Comparison of ENCODE assay signal across 1 cellular context in the genomic region with DNA sequence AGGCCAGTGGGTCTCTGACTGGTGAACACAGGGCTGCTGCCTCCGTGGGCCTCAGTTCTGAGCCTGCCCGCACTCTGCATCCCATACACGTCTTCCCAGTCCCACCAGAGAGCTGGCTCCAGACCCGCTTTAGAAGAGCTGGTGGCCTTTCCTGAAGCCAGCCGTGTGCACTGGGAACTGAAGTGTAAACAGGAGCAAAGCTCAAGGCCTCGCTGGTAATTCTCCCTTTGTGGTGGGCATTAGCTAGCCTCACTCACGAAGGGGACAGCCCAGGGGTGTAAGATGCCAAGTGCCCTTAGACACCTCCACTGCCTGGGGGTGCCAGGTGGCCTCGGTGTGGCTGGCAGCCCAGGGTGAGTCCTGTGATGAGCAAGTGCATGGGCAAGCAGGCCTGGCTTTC.
TF ChIP-seq lines count a peak whose summit lies in the region.

No MANE protein-coding gene starts in this region.

TF ChIP-seq in HepG2, 621 proteins besides CTCF, POLR2A, EP300 and RAD21 (continued from another document and continues in another):
- TF ChIP-seq, protein P1, sequence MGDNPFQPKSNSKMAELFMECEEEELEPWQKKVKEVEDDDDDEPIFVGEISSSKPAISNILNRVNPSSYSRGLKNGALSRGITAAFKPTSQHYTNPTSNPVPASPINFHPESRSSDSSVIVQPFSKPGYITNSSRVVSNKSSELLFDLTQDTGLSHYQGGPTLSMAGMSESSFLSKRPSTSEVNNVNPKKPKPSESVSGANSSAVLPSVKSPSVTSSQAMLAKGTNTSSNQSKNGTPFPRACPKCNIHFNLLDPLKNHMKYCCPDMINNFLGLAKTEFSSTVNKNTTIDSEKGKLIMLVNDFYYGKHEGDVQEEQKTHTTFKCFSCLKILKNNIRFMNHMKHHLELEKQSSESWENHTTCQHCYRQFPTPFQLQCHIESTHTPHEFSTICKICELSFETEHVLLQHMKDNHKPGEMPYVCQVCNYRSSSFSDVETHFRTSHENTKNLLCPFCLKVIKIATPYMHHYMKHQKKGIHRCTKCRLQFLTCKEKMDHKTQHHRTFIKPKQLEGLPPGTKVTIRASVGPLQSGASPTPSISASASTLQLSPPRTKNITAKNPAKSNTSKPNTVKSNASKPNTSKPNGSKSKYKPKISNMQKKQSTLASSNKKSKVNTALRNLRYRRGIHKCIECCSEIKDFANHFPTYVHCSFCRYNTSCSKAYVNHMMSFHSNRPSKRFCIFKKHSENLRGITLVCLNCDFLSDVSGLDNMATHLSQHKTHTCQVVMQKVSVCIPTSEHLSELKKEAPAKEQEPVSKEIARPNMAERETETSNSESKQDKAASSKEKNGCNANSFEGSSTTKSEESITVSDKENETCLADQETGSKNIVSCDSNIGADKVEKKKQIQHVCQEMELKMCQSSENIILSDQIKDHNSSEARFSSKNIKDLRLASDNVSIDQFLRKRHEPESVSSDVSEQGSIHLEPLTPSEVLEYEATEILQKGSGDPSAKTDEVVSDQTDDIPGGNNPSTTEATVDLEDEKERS (CRISPR knock-in tag; IDR thresholded peaks at IDR 0.05): 0 out of 2 replicates have a peak, but pooled peaks have one; percentile 47
- TF ChIP-seq ETV5 (CRISPR knock-in tag; IDR thresholded peaks at IDR 0.05; ENCODE audit: borderline replicate concordance): peak; percentile 16; the same call in 1 of the 2 replicates
- no peak for TF ChIP-seq ZBTB21 (CRISPR knock-in tag; IDR thresholded peaks at IDR 0.05)
- no peak for TF ChIP-seq PRMT3 (CRISPR knock-in tag; IDR thresholded peaks at IDR 0.05; ENCODE audit: borderline replicate concordance, low read depth)
- TF ChIP-seq, protein P2, sequence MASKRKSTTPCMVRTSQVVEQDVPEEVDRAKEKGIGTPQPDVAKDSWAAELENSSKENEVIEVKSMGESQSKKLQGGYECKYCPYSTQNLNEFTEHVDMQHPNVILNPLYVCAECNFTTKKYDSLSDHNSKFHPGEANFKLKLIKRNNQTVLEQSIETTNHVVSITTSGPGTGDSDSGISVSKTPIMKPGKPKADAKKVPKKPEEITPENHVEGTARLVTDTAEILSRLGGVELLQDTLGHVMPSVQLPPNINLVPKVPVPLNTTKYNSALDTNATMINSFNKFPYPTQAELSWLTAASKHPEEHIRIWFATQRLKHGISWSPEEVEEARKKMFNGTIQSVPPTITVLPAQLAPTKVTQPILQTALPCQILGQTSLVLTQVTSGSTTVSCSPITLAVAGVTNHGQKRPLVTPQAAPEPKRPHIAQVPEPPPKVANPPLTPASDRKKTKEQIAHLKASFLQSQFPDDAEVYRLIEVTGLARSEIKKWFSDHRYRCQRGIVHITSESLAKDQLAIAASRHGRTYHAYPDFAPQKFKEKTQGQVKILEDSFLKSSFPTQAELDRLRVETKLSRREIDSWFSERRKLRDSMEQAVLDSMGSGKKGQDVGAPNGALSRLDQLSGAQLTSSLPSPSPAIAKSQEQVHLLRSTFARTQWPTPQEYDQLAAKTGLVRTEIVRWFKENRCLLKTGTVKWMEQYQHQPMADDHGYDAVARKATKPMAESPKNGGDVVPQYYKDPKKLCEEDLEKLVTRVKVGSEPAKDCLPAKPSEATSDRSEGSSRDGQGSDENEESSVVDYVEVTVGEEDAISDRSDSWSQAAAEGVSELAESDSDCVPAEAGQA (IDR thresholded peaks at IDR 0.05; ENCODE audit: low read depth): 0 out of 2 replicates have a peak, but pooled peaks have one; percentile 24
- TF ChIP-seq, protein P2 (CRISPR knock-in tag; IDR thresholded peaks at IDR 0.05; ENCODE audit: borderline replicate concordance): no peak
- no peak for TF ChIP-seq CAMTA2 (CRISPR knock-in tag; IDR thresholded peaks at IDR 0.05; ENCODE audit: borderline replicate concordance)
- TF ChIP-seq ATF7-NPFF (CRISPR knock-in tag; IDR thresholded peaks at IDR 0.05; ENCODE audit: low read depth): no peak
- peak; percentile 72; the same call in 1 of the 2 replicates for TF ChIP-seq MEF2D (CRISPR knock-in tag; IDR thresholded peaks at IDR 0.05)
- 0 out of 2 replicates have a peak, but pooled peaks have one; percentile 54 for TF ChIP-seq ZNF605 (CRISPR knock-in tag; IDR thresholded peaks at IDR 0.05)
- TF ChIP-seq CEBPB (IDR thresholded peaks at IDR 0.05; ENCODE audit: borderline replicate concordance, low read depth, low read length): no peak
- peak; percentile 75 for TF ChIP-seq DPF2 (CRISPR knock-in tag; IDR thresholded peaks at IDR 0.05; ENCODE audit: borderline replicate concordance, low read depth)
- peak; percentile 66 for TF ChIP-seq PHF21A (CRISPR knock-in tag; IDR thresholded peaks at IDR 0.05)
- no peak for TF ChIP-seq AHR (CRISPR knock-in tag; IDR thresholded peaks at IDR 0.05)
- TF ChIP-seq, protein P3, sequence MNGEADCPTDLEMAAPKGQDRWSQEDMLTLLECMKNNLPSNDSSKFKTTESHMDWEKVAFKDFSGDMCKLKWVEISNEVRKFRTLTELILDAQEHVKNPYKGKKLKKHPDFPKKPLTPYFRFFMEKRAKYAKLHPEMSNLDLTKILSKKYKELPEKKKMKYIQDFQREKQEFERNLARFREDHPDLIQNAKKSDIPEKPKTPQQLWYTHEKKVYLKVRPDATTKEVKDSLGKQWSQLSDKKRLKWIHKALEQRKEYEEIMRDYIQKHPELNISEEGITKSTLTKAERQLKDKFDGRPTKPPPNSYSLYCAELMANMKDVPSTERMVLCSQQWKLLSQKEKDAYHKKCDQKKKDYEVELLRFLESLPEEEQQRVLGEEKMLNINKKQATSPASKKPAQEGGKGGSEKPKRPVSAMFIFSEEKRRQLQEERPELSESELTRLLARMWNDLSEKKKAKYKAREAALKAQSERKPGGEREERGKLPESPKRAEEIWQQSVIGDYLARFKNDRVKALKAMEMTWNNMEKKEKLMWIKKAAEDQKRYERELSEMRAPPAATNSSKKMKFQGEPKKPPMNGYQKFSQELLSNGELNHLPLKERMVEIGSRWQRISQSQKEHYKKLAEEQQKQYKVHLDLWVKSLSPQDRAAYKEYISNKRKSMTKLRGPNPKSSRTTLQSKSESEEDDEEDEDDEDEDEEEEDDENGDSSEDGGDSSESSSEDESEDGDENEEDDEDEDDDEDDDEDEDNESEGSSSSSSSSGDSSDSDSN (CRISPR knock-in tag; IDR thresholded peaks at IDR 0.05): 0 out of 2 replicates have a peak, but pooled peaks have one; percentile 18
- TF ChIP-seq ZNF24 (IDR thresholded peaks at IDR 0.05): no peak
- TF ChIP-seq ZNF510 (CRISPR knock-in tag; IDR thresholded peaks at IDR 0.05; ENCODE audit: low read depth): no peak
- TF ChIP-seq IRF2 (CRISPR knock-in tag; IDR thresholded peaks at IDR 0.05): 0 out of 2 replicates have a peak, but pooled peaks have one; percentile 28
- no peak for TF ChIP-seq IRX3 (CRISPR knock-in tag; IDR thresholded peaks at IDR 0.05; ENCODE audit: borderline replicate concordance, low read depth)
- peak; percentile 26; the same call in 1 of the 2 replicates for TF ChIP-seq FOSL2 (CRISPR knock-in tag; IDR thresholded peaks at IDR 0.05)
- 0 out of 2 replicates have a peak, but pooled peaks have one; percentile 24 for TF ChIP-seq ZNF746 (CRISPR knock-in tag; IDR thresholded peaks at IDR 0.05)
- peak; percentile 49; the same call in 1 of the 2 replicates for TF ChIP-seq RXRB (CRISPR knock-in tag; IDR thresholded peaks at IDR 0.05; ENCODE audit: borderline replicate concordance)
- no peak for TF ChIP-seq HOXA5 (CRISPR knock-in tag; IDR thresholded peaks at IDR 0.05)
- no peak for TF ChIP-seq ZNF83 (CRISPR knock-in tag; IDR thresholded peaks at IDR 0.05; ENCODE audit: borderline replicate concordance)
- no peak for TF ChIP-seq SSRP1 (CRISPR knock-in tag; IDR thresholded peaks at IDR 0.05)
- no peak for TF ChIP-seq TEAD3 (CRISPR knock-in tag; optimal IDR thresholded peaks at IDR 0.05; ENCODE audit: borderline replicate concordance)
- TF ChIP-seq ZFP36L1 (CRISPR knock-in tag; IDR thresholded peaks at IDR 0.05): peak; percentile 37; the same call in 1 of the 2 replicates
- TF ChIP-seq ZMYM3 (CRISPR knock-in tag; IDR thresholded peaks at IDR 0.05): peak; percentile 64; the same call in 1 of the 2 replicates
- TF ChIP-seq ELF3 (CRISPR knock-in tag; IDR thresholded peaks at IDR 0.05): peak; percentile 50; the same call in 1 of the 2 replicates
- TF ChIP-seq ZKSCAN8 (CRISPR knock-in tag; IDR thresholded peaks at IDR 0.05; ENCODE audit: borderline replicate concordance): 0 out of 2 replicates have a peak, but pooled peaks have one; percentile 27
- TF ChIP-seq ZNF772 (CRISPR knock-in tag; IDR thresholded peaks at IDR 0.05): 0 out of 2 replicates have a peak, but pooled peaks have one; percentile 38
- TF ChIP-seq, protein P4, sequence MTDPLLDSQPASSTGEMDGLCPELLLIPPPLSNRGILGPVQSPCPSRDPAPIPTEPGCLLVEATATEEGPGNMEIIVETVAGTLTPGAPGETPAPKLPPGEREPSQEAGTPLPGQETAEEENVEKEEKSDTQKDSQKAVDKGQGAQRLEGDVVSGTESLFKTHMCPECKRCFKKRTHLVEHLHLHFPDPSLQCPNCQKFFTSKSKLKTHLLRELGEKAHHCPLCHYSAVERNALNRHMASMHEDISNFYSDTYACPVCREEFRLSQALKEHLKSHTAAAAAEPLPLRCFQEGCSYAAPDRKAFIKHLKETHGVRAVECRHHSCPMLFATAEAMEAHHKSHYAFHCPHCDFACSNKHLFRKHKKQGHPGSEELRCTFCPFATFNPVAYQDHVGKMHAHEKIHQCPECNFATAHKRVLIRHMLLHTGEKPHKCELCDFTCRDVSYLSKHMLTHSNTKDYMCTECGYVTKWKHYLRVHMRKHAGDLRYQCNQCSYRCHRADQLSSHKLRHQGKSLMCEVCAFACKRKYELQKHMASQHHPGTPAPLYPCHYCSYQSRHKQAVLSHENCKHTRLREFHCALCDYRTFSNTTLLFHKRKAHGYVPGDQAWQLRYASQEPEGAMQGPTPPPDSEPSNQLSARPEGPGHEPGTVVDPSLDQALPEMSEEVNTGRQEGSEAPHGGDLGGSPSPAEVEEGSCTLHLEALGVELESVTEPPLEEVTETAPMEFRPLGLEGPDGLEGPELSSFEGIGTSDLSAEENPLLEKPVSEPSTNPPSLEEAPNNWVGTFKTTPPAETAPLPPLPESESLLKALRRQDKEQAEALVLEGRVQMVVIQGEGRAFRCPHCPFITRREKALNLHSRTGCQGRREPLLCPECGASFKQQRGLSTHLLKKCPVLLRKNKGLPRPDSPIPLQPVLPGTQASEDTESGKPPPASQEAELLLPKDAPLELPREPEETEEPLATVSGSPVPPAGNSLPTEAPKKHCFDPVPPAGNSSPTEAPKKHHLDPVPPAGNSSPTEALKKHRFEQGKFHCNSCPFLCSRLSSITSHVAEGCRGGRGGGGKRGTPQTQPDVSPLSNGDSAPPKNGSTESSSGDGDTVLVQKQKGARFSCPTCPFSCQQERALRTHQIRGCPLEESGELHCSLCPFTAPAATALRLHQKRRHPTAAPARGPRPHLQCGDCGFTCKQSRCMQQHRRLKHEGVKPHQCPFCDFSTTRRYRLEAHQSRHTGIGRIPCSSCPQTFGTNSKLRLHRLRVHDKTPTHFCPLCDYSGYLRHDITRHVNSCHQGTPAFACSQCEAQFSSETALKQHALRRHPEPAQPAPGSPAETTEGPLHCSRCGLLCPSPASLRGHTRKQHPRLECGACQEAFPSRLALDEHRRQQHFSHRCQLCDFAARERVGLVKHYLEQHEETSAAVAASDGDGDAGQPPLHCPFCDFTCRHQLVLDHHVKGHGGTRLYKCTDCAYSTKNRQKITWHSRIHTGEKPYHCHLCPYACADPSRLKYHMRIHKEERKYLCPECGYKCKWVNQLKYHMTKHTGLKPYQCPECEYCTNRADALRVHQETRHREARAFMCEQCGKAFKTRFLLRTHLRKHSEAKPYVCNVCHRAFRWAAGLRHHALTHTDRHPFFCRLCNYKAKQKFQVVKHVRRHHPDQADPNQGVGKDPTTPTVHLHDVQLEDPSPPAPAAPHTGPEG (CRISPR knock-in tag; IDR thresholded peaks at IDR 0.05): no peak
- TF ChIP-seq, protein P5, sequence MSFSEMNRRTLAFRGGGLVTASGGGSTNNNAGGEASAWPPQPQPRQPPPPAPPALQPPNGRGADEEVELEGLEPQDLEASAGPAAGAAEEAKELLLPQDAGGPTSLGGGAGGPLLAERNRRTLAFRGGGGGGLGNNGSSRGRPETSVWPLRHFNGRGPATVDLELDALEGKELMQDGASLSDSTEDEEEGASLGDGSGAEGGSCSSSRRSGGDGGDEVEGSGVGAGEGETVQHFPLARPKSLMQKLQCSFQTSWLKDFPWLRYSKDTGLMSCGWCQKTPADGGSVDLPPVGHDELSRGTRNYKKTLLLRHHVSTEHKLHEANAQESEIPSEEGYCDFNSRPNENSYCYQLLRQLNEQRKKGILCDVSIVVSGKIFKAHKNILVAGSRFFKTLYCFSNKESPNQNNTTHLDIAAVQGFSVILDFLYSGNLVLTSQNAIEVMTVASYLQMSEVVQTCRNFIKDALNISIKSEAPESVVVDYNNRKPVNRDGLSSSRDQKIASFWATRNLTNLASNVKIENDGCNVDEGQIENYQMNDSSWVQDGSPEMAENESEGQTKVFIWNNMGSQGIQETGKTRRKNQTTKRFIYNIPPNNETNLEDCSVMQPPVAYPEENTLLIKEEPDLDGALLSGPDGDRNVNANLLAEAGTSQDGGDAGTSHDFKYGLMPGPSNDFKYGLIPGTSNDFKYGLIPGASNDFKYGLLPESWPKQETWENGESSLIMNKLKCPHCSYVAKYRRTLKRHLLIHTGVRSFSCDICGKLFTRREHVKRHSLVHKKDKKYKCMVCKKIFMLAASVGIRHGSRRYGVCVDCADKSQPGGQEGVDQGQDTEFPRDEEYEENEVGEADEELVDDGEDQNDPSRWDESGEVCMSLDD (CRISPR knock-in tag; IDR thresholded peaks at IDR 0.05; ENCODE audit: borderline replicate concordance): no peak
- no peak for TF ChIP-seq ZNF225 (CRISPR knock-in tag; IDR thresholded peaks at IDR 0.05)
- TF ChIP-seq HDAC2 (CRISPR knock-in tag; IDR thresholded peaks at IDR 0.05): peak; percentile 71; the same call in 1 of the 2 replicates
- TF ChIP-seq ERF (CRISPR knock-in tag; IDR thresholded peaks at IDR 0.05): peak; percentile 50; the same call in 1 of the 2 replicates
